ENCODE assay signal across 2 cellular contexts in the genomic region with DNA sequence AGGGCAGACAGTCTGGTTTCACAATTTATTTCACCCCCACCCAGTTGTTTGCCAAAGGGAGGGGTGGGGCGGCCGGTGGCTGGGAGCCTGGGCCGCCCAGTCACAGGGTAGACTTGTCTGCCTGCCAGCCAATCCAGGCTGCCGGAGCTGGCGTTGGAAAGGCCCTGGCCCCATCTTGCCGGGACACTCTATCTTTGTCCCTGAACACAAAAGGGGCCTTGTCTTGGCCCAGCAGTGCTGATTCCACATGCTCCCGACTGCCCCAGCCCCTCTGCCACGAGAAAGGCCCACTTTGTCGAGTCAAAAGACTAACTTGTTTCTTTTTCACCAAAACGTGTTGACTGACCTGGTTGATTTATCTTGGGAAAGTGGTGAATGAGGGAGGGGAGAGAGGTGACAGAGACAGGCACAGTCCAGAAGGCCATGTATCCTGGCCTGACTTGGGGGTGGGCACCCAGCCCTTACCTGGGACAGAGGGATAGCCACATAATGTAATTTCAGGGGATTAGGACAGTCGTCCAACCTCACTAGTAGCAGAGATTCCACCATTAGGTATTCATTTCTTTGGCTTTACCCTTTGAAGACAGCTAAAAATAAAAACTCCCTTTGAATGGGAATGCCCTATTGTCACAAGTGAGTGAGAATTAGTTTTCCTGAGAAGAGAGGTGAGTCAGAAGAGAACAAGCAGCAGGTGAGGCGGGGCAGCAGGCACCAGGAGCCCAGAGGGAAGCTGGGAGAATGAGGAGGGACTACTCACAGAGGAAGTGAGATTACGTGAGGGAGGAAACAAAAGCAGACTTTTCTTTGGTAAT.
TF ChIP-seq lines count a peak whose summit lies in the region.

No MANE protein-coding gene starts in this region.

TF ChIP-seq in IMR-90, 13 proteins besides CTCF, POLR2A, EP300 and RAD21:
- TF ChIP-seq MAZ (IDR thresholded peaks at IDR 0.05; ENCODE audit: borderline replicate concordance, low read depth, low read length) = no peak
TF ChIP-seq in IMR-90: peak in this region for 0.

TF ChIP-seq in SK-N-SH, 30 proteins besides CTCF, POLR2A, EP300 and RAD21:
- TF ChIP-seq, protein P1, sequence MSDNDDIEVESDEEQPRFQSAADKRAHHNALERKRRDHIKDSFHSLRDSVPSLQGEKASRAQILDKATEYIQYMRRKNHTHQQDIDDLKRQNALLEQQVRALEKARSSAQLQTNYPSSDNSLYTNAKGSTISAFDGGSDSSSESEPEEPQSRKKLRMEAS (IDR thresholded peaks at IDR 0.05; ENCODE audit: low read depth) = no peak
- TF ChIP-seq NRF1 (IDR thresholded peaks at IDR 0.05; ENCODE audit: low read depth, low read length) (no peak), POLR2AphosphoS5 (IDR thresholded peaks at IDR 0.05; ENCODE audit: low read depth, low read length) (no peak), FOSL2 (IDR thresholded peaks at IDR 0.05; ENCODE audit: borderline replicate concordance, low read depth) (no peak), FOXJ3 (CRISPR knock-in tag; IDR thresholded peaks at IDR 0.05) (no peak), EZH2phosphoT487 (IDR thresholded peaks at IDR 0.05; ENCODE audit: borderline replicate concordance, low read depth) (no peak), CHD2 (IDR thresholded peaks at IDR 0.05; ENCODE audit: low read length, partially characterized antibody) (no peak)
